ENCODE assay signal across 27 cellular contexts in the genomic region with DNA sequence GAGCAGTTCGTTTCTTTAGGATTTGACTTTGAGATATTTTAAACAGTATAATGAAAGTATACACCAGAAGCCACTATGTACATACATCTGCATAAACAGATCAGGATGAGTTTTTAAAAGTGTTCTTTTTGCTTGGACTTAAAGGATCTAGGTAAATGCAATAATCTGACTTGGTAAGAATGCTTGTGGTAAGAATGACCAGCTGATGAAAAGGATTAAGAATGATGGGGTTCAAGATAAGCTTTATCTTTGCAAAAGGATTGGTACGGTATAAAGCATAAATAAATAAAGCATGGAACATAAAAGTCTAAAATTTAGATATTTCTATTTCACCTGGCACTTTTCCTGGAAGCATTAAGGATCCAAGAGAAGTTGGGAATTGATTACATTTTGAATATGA. TPM values are rescaled to one million over a fixed set of nuclear protein-coding genes. Genes with fewer than 3 reads are reported as not detected.
DNase-seq lines count a peak whose midpoint lies in the region; ATAC-seq, FAIRE-seq and TF ChIP-seq lines count a peak whose summit lies in the region.
"Had no signal": no experiment of that assay in that cellular context is flagged by ENCODE, and none has a peak within 500 bp of the region (broad histone marks: within the 10 kb centered on the region; RNA-seq: fewer than 3 reads in every experiment).

No MANE protein-coding gene starts in this region.

- no peaks in the 10 kb centered on the region for H3K36me3 ChIP-seq in brain microvascular endothelial cell (replicated peaks)
- no peaks in the 10 kb centered on the region for H3K36me3 ChIP-seq in keratinocyte (ENCODE audit: control insufficient read depth in 2 of 2, extremely low read depth in 1 of 2, insufficient read depth in 2 of 2, low read length in 2 of 2)

- H3K4me3 ChIP-seq in brain microvascular endothelial cell (ENCODE audit: low read depth, low read length) (no peak overlapping the region), keratinocyte (ENCODE audit: control insufficient read depth in 2 of 3, extremely low read depth in 1 of 3, insufficient read depth in 2 of 3, low read depth in 1 of 3, low read length in 3 of 3) (no peak overlapping the region)
- H3K4me3 ChIP-seq: A549, SK-N-MC, skin epidermis had no signal

- H3K4me2 ChIP-seq in keratinocyte (ENCODE audit: control insufficient read depth, extremely low read depth, insufficient read depth, low read depth, low read length), result no peak overlapping the region
- H3K4me2 ChIP-seq: A549 had no signal

- in situ Hi-C loops in brain microvascular endothelial cell (cut with HindIII; ENCODE audit: low pct_ligation_motif_present, low sequenced_read_pairs), result no loop called here

- no peak for ATAC-seq in GM18498 (IDR thresholded peaks at IDR 0.05; ENCODE audit: unreplicated experiment)
- ATAC-seq in HG02642 (IDR thresholded peaks at IDR 0.05; ENCODE audit: poor library complexity, unreplicated experiment), result no peak
- ATAC-seq: A549; activated CD4-positive, alpha-beta T cell treated with anti-CD3 and anti-CD28 coated beads for 36 hours; activated naive CD8-positive, alpha-beta T cell treated with anti-CD3 and anti-CD28 coated beads, Interleukin-2, amount 50 U/mL, for 24 hours had no signal

- no peaks in the 10 kb centered on the region for H3K79me2 ChIP-seq in keratinocyte (ENCODE audit: control insufficient read depth, insufficient read depth, low read length)

- FAIRE-seq in keratinocyte (lab: Jason Lieb, UNC), result no peak
- FAIRE-seq: A549, GM12892, RCC 7860 had no signal

- DNase-seq in A172 (ENCODE audit: low spot score) (peak; percentile 34), HT1080 (ENCODE audit: low read depth) (peak; percentile 35), brain microvascular endothelial cell (no peak), keratinocyte (ENCODE audit: low read depth, low spot score) (no peak), COR-L47 (lab: John Stamatoyannopoulos, UW) (no peak), DMS 273 (lab: John Stamatoyannopoulos, UW; ENCODE audit: unreplicated experiment) (no peak)
- DNase-seq: activated CD4-positive, alpha-beta T cell treated with anti-CD3 and anti-CD28 coated beads for 36 hours; activated CD8-positive, alpha-beta memory T cell treated with anti-CD3 and anti-CD28 coated beads for 24 hours; activated gamma-delta T cell; activated naive CD8-positive, alpha-beta T cell treated with anti-CD3 and anti-CD28 coated beads, Interleukin-2, amount 50 U/mL, for 24 hours; activated T-cell treated with anti-CD3 and anti-CD28 coated beads, Interleukin-2, amount 50 U/mL, for 1 hour; cortex of kidney; endodermal cell; Karpas-422; NCI-H1048; NCI-H1694 treated with DMSO at 0.1 percent for 48 hours; NCI-H2171 treated with DMSO at 0.1 percent for 48 hours; NCI-H526; stimulated activated CD4-positive, alpha-beta T cell treated with anti-CD3 and anti-CD28 coated beads, Interleukin-1b, Interleukin-23, amount 100 ng/mL, for 48 hours; T-helper 2 cell had no signal

- H3K27me3 ChIP-seq in brain microvascular endothelial cell (replicated peaks), result no peaks in the 10 kb centered on the region
- H3K27me3 ChIP-seq in keratinocyte (ENCODE audit: control insufficient read depth, extremely low read depth, insufficient read depth, low read length), result no peaks in the 10 kb centered on the region

- no peaks in the 10 kb centered on the region for H3K9me1 ChIP-seq in keratinocyte (ENCODE audit: control insufficient read depth, extremely low read depth, insufficient read depth, low read length)

- H2AFZ ChIP-seq in keratinocyte (ENCODE audit: control insufficient read depth, low read length), result no peak overlapping the region

- no peaks in the 10 kb centered on the region for H4K20me1 ChIP-seq in keratinocyte (ENCODE audit: control insufficient read depth, extremely low read depth, insufficient read depth, low read length)

- H3K4me1 ChIP-seq in keratinocyte (ENCODE audit: control insufficient read depth, extremely low read depth, insufficient read depth, low read length), result peaks cover 6% of the 10 kb centered on the region
- H3K4me1 ChIP-seq: A549 had no signal

- TF ChIP-seq CTCF in brain microvascular endothelial cell (IDR thresholded peaks at IDR 0.05; ENCODE audit: low read depth, low read length, missing control alignments), result no peak
- TF ChIP-seq CTCF in keratinocyte (optimal IDR thresholded peaks at IDR 0.05 in 1 of 3, IDR thresholded peaks at IDR 0.05 in 1 of 3, conservative IDR thresholded peaks at IDR 0.05 in 1 of 3; ENCODE audit: extremely low read depth in 1 of 3, insufficient read depth in 2 of 3, low read length in 3 of 3), result no peak

- dilution Hi-C loops in keratinocyte (cut with MboI; ENCODE audit: extremely low pct_ligation_motif_present, low sequenced_read_pairs), result no loop called here

- H3K27ac ChIP-seq in brain microvascular endothelial cell, result peak overlapping the region; percentile 96
- peak overlapping the region; percentile 28 for H3K27ac ChIP-seq in keratinocyte (ENCODE audit: control insufficient read depth, insufficient read depth, low read length)
- H3K27ac ChIP-seq: A549, SK-N-MC had no signal

- H3K9me3 ChIP-seq in keratinocyte (ENCODE audit: control insufficient read depth, low read depth, low read length), result no peaks in the 10 kb centered on the region

- no peak overlapping the region for H3K9ac ChIP-seq in keratinocyte (ENCODE audit: control insufficient read depth, extremely low read depth, insufficient read depth, low read length)

RNA-seq across cellular contexts. Expression of gene MME, which starts 9.8 kb away (rescaled TPM):
- total RNA-seq in A172 (2014; rRNA removed; shearing (Covaris generic)), result 77.8 and 134 TPM in 2 replicates
- 186 and 228 TPM in 2 replicates for total RNA-seq in HT1080 (2014; rRNA removed; shearing (Covaris generic))
- 178 and 221 TPM in 2 replicates for polyA plus RNA-seq in HT1080 (2015; cell fraction: cytosol; rRNA removed)
- 345 and 347 TPM in 2 replicates for polyA plus RNA-seq in HT1080 (2015; cell fraction: nucleus; rRNA removed)
- 1.1 to 10.8 TPM (median 2.0 TPM) in 3 replicates for polyA plus RNA-seq in keratinocyte
- 16.4 TPM for polyA plus RNA-seq in keratinocyte (2011; ENCODE audit: low read depth)
- polyA plus RNA-seq in keratinocyte (2011; cell fraction: cytosol; rRNA removed), result 2.5 and 2.8 TPM in 2 replicates
- polyA plus RNA-seq in keratinocyte (2011; cell fraction: nucleus; rRNA removed), result 4.2 and 4.3 TPM in 2 replicates
- polyA plus RNA-seq in keratinocyte (2012; ENCODE audit: low replicate concordance), result 0.71 and 16.4 TPM in 2 replicates
- 0.95 to 24.3 TPM (median 5.3 TPM) in 3 replicates for polyA minus RNA-seq in keratinocyte
- polyA minus RNA-seq in keratinocyte (2011; cell fraction: cytosol; rRNA and poly(A)+ RNA removed), result 4.4 TPM
- polyA minus RNA-seq in keratinocyte (2011; cell fraction: nucleus; rRNA and poly(A)+ RNA removed), result 4.9 and 14.3 TPM in 2 replicates
- polyA plus RNA-seq: A549 had no signal

Comparison
In these comparisons a context has a peak if more than half of its experiments do, and no peak if none do; other contexts are left out.
1. DNase-seq: peak in A172 (single experiment) and HT1080 (single experiment); none in brain microvascular endothelial cell (single experiment), keratinocyte (single experiment), COR-L47 (single experiment) and DMS 273 (single experiment).